ENCODE assay signal across 8 cellular contexts in genomic region chrX:102899940-102900916, GRCh38. TPM values are rescaled to one million over a fixed set of nuclear protein-coding genes. Genes with fewer than 3 reads are reported as not detected.
DNase-seq lines count a peak whose midpoint lies in the region; ATAC-seq, FAIRE-seq and TF ChIP-seq lines count a peak whose summit lies in the region.

No MANE protein-coding gene starts in this region.

- H3K9me3 ChIP-seq in CD8-positive, alpha-beta T cell (ENCODE audit: low read length), result no peaks in the 10 kb centered on the region
- H3K9me3 ChIP-seq in H1 (ENCODE audit: insufficient read depth in 2 of 2, low read depth in 1 of 2, low read length in 1 of 2), result no peaks in the 10 kb centered on the region

- intact Hi-C loops in CD8-positive, alpha-beta T cell (cut with DNase I, micrococcal nuclease), result loop anchor here (2.0 kb wide), 1 partner anchor 831 kb away; no protein-coding TSS in a partner anchor
- intact Hi-C loops in activated CD8-positive, alpha-beta T cell treated with anti-CD3 and anti-CD28 coated beads for 36 hours (cut with micrococcal nuclease), result no loop called here

- H3K56ac ChIP-seq in H1 (replicated peaks; ENCODE audit: insufficient read length, low read depth, low read length), result no peak overlapping the region

- CTCF ChIA-PET in CD8-positive, alpha-beta T cell (lab: Charles Lee), result interaction anchor here (0.6 to 2.3 kb wide), 7 partner anchors 12 to 832 kb away, joined by 3 to 6 read pairs (median 3); no protein-coding TSS in a partner anchor
- CTCF ChIA-PET in activated CD8-positive, alpha-beta T cell treated with anti-CD3 and anti-CD28 coated beads for 36 hours (lab: Charles Lee), result interaction anchor here (0.6 to 2.0 kb wide), 15 partner anchors 10 to 1208 kb away, joined by 3 to 10 read pairs (median 4); no protein-coding TSS in a partner anchor
- CTCF ChIA-PET in H1 (lab: Charles Lee; ENCODE audit: partially characterized antibody), result interaction anchor here (0.6 to 2.2 kb wide), 26 partner anchors 10 to 1387 kb away, joined by 3 to 10 read pairs (median 3); no protein-coding TSS in a partner anchor

- H3K27me3 Mint-ChIP-seq in CD8-positive, alpha-beta T cell (ENCODE audit: low read depth), result no peaks in the 10 kb centered on the region
- H3K27me3 Mint-ChIP-seq in activated CD8-positive, alpha-beta T cell treated with anti-CD3 and anti-CD28 coated beads for 36 hours, result no peaks in the 10 kb centered on the region
- H3K27me3 Mint-ChIP-seq in naive B cell, result no peaks in the 10 kb centered on the region

- H4K20me1 ChIP-seq in H1 (replicated peaks in 1 of 2; ENCODE audit: control insufficient read depth in 1 of 2, insufficient read depth in 2 of 2, low read length in 2 of 2), result no peaks in the 10 kb centered on the region

- H3K36me3 ChIP-seq in CD8-positive, alpha-beta T cell (ENCODE audit: insufficient read depth, low read length), result no peaks in the 10 kb centered on the region
- no peaks in the 10 kb centered on the region for H3K36me3 ChIP-seq in H1 (ENCODE audit: control insufficient read depth in 2 of 4, insufficient read depth in 4 of 4, low read length in 3 of 4)

- no peak for TF ChIP-seq EP300 in H1 (IDR thresholded peaks at IDR 0.05; ENCODE audit: borderline replicate concordance in 1 of 2, low read depth in 2 of 2, low read length in 2 of 2)

- no peak overlapping the region for H3K9ac ChIP-seq in H1 (replicated peaks in 1 of 4; ENCODE audit: extremely low read depth in 1 of 4, low read depth in 3 of 4, low read length in 3 of 4)

- ATAC-seq in CD8-positive, alpha-beta T cell, result peak; percentile 92
- ATAC-seq in HG03354 (IDR thresholded peaks at IDR 0.05; ENCODE audit: poor library complexity, severe bottlenecking, unreplicated experiment) (peak; percentile 95), naive B cell (ENCODE audit: low read depth in 2 of 2) (peak; percentile 67 to 82)
- peak; percentile 85 for ATAC-seq in activated CD8-positive, alpha-beta T cell treated with anti-CD3 and anti-CD28 coated beads for 36 hours

- TF ChIP-seq RAD21 in H1 (IDR thresholded peaks at IDR 0.05 in 1 of 2, conservative IDR thresholded peaks at IDR 0.05 in 1 of 2; ENCODE audit: low read depth in 2 of 2, low read length in 2 of 2), result peak; percentile 60 to 64

- no peaks in the 10 kb centered on the region for H3K79me2 ChIP-seq in H1 (ENCODE audit: control insufficient read depth in 1 of 2, insufficient read depth in 2 of 2, low read length in 2 of 2)

- no peak overlapping the region for H3K4ac ChIP-seq in H1 (replicated peaks; ENCODE audit: insufficient read length, low read depth, low read length)

- no peaks in the 10 kb centered on the region for H3K27me3 ChIP-seq in CD8-positive, alpha-beta T cell (ENCODE audit: insufficient read depth, low read length)
- no peaks in the 10 kb centered on the region for H3K27me3 ChIP-seq in H1 (replicated peaks in 1 of 4; ENCODE audit: control insufficient read depth in 3 of 4, extremely low read depth in 1 of 4, insufficient read depth in 3 of 4, low read length in 3 of 4)

- peak; percentile 51 for TF ChIP-seq CTCF in CD8-positive, alpha-beta T cell (IDR thresholded peaks at IDR 0.05)
- TF ChIP-seq CTCF in activated CD8-positive, alpha-beta T cell treated with anti-CD3 and anti-CD28 coated beads for 36 hours (IDR thresholded peaks at IDR 0.05), result peak; percentile 45
- peak; percentile 58 to 67 (median 66) for TF ChIP-seq CTCF in H1 (IDR thresholded peaks at IDR 0.05; ENCODE audit: control extremely low read depth in 1 of 3, insufficient read depth in 1 of 3, low read depth in 1 of 3, low read length in 3 of 3)

- POLR2A ChIA-PET in CD8-positive, alpha-beta T cell (lab: Charles Lee), result no interaction called here
- POLR2A ChIA-PET in activated CD8-positive, alpha-beta T cell treated with anti-CD3 and anti-CD28 coated beads for 36 hours (lab: Charles Lee), result no interaction called here
- POLR2A ChIA-PET in H1 (lab: Charles Lee; ENCODE audit: partially characterized antibody), result no interaction called here

- no peak overlapping the region for H4K5ac ChIP-seq in H1 (ENCODE audit: insufficient read length, low read depth, low read length)

- TF ChIP-seq POLR2A in H1 (IDR thresholded peaks at IDR 0.05; ENCODE audit: control extremely low read depth in 1 of 2, low read depth in 2 of 2, low read length in 2 of 2), result no peak

- H3K4me3 Mint-ChIP-seq in CD8-positive, alpha-beta T cell, result no peak overlapping the region
- H3K4me3 Mint-ChIP-seq in activated CD8-positive, alpha-beta T cell treated with anti-CD3 and anti-CD28 coated beads for 36 hours, result no peak overlapping the region
- peak overlapping the region in 2 of 8 donors; percentile 1 to 65 for H3K4me3 Mint-ChIP-seq in naive B cell

- no peak overlapping the region for H2BK5ac ChIP-seq in H1 (ENCODE audit: low read depth, low read length)

- WGBS in H1 (ENCODE audit: extremely low coverage in 1 of 2, insufficient coverage in 1 of 2, insufficient read length in 1 of 2, insufficient replicate concordance in 2 of 2, low coverage in 1 of 2, low lambda C conversion rate in 2 of 2, missing lambda C conversion rate in 1 of 2), 2 experiments, result 47% methylated on average over 12 of the region's 15 CpGs; no CpG with 5 or more reads in 1 of the 2 experiments

- H3K36me3 Mint-ChIP-seq in CD8-positive, alpha-beta T cell, result peaks cover 12% of the 10 kb centered on the region
- H3K36me3 Mint-ChIP-seq in activated CD8-positive, alpha-beta T cell treated with anti-CD3 and anti-CD28 coated beads for 36 hours (ENCODE audit: low read depth), result peaks cover 7% of the 10 kb centered on the region
- H3K36me3 Mint-ChIP-seq in naive B cell, result no peaks in the 10 kb centered on the region

- no peak overlapping the region for H3K23ac ChIP-seq in H1 (ENCODE audit: insufficient read length)

- no peaks in the 10 kb centered on the region for H3K9me3 Mint-ChIP-seq in CD8-positive, alpha-beta T cell
- no peaks in the 10 kb centered on the region for H3K9me3 Mint-ChIP-seq in activated CD8-positive, alpha-beta T cell treated with anti-CD3 and anti-CD28 coated beads for 36 hours
- H3K9me3 Mint-ChIP-seq in naive B cell, result peaks cover 0 to 4% (median 0%) of the 10 kb centered on the region in 7 donors

- FAIRE-seq in GM19239 (lab: Jason Lieb, UNC), result peak; percentile 75
- FAIRE-seq in H1 (lab: Jason Lieb, UNC), result peak; percentile 90

- H3K14ac ChIP-seq in H1 (ENCODE audit: insufficient read length), result no peak overlapping the region

- H2BK15ac ChIP-seq in H1 (ENCODE audit: low read length), result no peak overlapping the region

- H3K4me2 ChIP-seq in H1 (ENCODE audit: insufficient read depth in 1 of 2, low read depth in 2 of 2, low read length in 2 of 2), result no peak overlapping the region

- no peak overlapping the region for H2AFZ ChIP-seq in H1 (ENCODE audit: low read length)

- H2BK20ac ChIP-seq in H1 (ENCODE audit: low read length), result no peak overlapping the region

- no peak overlapping the region for H3K27ac ChIP-seq in CD8-positive, alpha-beta T cell (ENCODE audit: low read depth, low read length)
- H3K27ac ChIP-seq in H1 (ENCODE audit: low read depth, low read length), result no peak overlapping the region

- no peak overlapping the region for H3K27ac Mint-ChIP-seq in CD8-positive, alpha-beta T cell
- H3K27ac Mint-ChIP-seq in activated CD8-positive, alpha-beta T cell treated with anti-CD3 and anti-CD28 coated beads for 36 hours, result no peak overlapping the region
- no peak overlapping the region for H3K27ac Mint-ChIP-seq in naive B cell

- no peaks in the 10 kb centered on the region for H3K79me1 ChIP-seq in H1 (ENCODE audit: low read depth, low read length)

- H4K91ac ChIP-seq in H1 (replicated peaks; ENCODE audit: insufficient read length, low read length), result no peak overlapping the region

- peak; percentile 41 to 77 (median 62) for DNase-seq in CD8-positive, alpha-beta T cell
- DNase-seq in GM19239 (ENCODE audit: insufficient read length, low spot score) (no peak), NCI-H748 treated with DMSO at 0.1 percent for 48 hours (lab: John Stamatoyannopoulos, UW) (peak; percentile 41), H1 (ENCODE audit: low read depth in 1 of 2, low spot score in 2 of 2) (peak in 1 of 2 experiments; percentile 84), naive B cell (peak; percentile 45)
- DNase-seq in activated CD8-positive, alpha-beta T cell treated with anti-CD3 and anti-CD28 coated beads for 36 hours, result peak; percentile 86
- DNase-seq in stimulated activated CD8-positive, alpha-beta memory T cell treated with anti-CD3 and anti-CD28 coated beads, Interleukin-7, amount 100 ng/mL, for 48 hours (ENCODE audit: extremely low read depth in 1 of 2, low read depth in 1 of 2), result peak; percentile 36 to 43

- peaks cover 5% of the 10 kb centered on the region for H3K4me1 Mint-ChIP-seq in CD8-positive, alpha-beta T cell (ENCODE audit: low read depth)
- peaks cover 8% of the 10 kb centered on the region for H3K4me1 Mint-ChIP-seq in activated CD8-positive, alpha-beta T cell treated with anti-CD3 and anti-CD28 coated beads for 36 hours (ENCODE audit: low read depth)
- H3K4me1 Mint-ChIP-seq in naive B cell, result peaks cover 9 to 12% (median 10%) of the 10 kb centered on the region in 3 donors

- H4K8ac ChIP-seq in H1 (ENCODE audit: extremely low read depth, insufficient read depth, low read length), result no peak overlapping the region

- no peaks in the 10 kb centered on the region for H3K23me2 ChIP-seq in H1 (ENCODE audit: low read depth, low read length)

- H3K4me3 ChIP-seq in CD8-positive, alpha-beta T cell (ENCODE audit: low read depth, low read length), result no peak overlapping the region
- H3K4me3 ChIP-seq in H1 (ENCODE audit: extremely low read depth in 1 of 4, insufficient read depth in 2 of 4, low read depth in 3 of 4, low read length in 4 of 4), result no peak overlapping the region

- H2BK120ac ChIP-seq in H1 (replicated peaks; ENCODE audit: low read depth, low read length), result no peak overlapping the region

- H3K4me1 ChIP-seq in CD8-positive, alpha-beta T cell (ENCODE audit: insufficient read depth, low read length), result peaks cover 3% of the 10 kb centered on the region
- no peaks in the 10 kb centered on the region for H3K4me1 ChIP-seq in H1 (replicated peaks in 1 of 4; ENCODE audit: control insufficient read depth in 3 of 4, insufficient read depth in 4 of 4, low read length in 3 of 4)

- no peak overlapping the region for H2BK12ac ChIP-seq in H1 (ENCODE audit: low read depth, low read length)

- H2AK5ac ChIP-seq in H1 (ENCODE audit: low read depth, low read length), result no peak overlapping the region

- H3K18ac ChIP-seq in H1 (ENCODE audit: extremely low read depth, low read length), result no peak overlapping the region

RNA-seq across cellular contexts. Expression of gene RAB40AL, which starts 36.8 kb away (rescaled TPM):
- under 1 TPM in 1 of 2 experiments, not detected in 1; 0.30 TPM for total RNA-seq in CD8-positive, alpha-beta T cell
- total RNA-seq in activated CD8-positive, alpha-beta T cell treated with anti-CD3 and anti-CD28 coated beads for 36 hours, result not detected
- 0.30 TPM in 1 of 2 replicates, not detected in the other for total RNA-seq in H1 (2021; fragmentation: NEBNext Ultra II Directional; extraction: Animal tissue kit (Norgen Biotek cat#: 25700))
- polyA plus RNA-seq in H1 (2011; rRNA removed) (0.27 and 0.55 TPM in 2 replicates), naive B cell (ENCODE audit: low read depth in 6 of 6) (not detected)
- 0.16 TPM for polyA plus RNA-seq in H1 (2011; cell fraction: cytosol; rRNA removed)
- polyA plus RNA-seq in H1 (2011; cell fraction: nucleus; rRNA removed), result 4.1 TPM
- 0.25 to 0.36 TPM in 2 of 4 replicates, not detected in the others for polyA plus RNA-seq in H1 (2012, experiment 1 of 2)
- not detected for polyA plus RNA-seq in H1 (2012, experiment 2 of 2)
- polyA plus RNA-seq in H1 (2013, experiment 1 of 2), result 0.06 TPM
- 0.07 TPM for polyA plus RNA-seq in H1 (2013, experiment 2 of 2)
- polyA minus RNA-seq in H1 (2011; rRNA and poly(A)+ RNA removed), result 2.0 and 2.5 TPM in 2 replicates
- not detected for polyA minus RNA-seq in H1 (2011; cell fraction: cytosol; rRNA and poly(A)+ RNA removed)
- 7.4 TPM for polyA minus RNA-seq in H1 (2011; cell fraction: nucleus; rRNA and poly(A)+ RNA removed)
